ENCODE assay signal across 17 cellular contexts in the genomic region with DNA sequence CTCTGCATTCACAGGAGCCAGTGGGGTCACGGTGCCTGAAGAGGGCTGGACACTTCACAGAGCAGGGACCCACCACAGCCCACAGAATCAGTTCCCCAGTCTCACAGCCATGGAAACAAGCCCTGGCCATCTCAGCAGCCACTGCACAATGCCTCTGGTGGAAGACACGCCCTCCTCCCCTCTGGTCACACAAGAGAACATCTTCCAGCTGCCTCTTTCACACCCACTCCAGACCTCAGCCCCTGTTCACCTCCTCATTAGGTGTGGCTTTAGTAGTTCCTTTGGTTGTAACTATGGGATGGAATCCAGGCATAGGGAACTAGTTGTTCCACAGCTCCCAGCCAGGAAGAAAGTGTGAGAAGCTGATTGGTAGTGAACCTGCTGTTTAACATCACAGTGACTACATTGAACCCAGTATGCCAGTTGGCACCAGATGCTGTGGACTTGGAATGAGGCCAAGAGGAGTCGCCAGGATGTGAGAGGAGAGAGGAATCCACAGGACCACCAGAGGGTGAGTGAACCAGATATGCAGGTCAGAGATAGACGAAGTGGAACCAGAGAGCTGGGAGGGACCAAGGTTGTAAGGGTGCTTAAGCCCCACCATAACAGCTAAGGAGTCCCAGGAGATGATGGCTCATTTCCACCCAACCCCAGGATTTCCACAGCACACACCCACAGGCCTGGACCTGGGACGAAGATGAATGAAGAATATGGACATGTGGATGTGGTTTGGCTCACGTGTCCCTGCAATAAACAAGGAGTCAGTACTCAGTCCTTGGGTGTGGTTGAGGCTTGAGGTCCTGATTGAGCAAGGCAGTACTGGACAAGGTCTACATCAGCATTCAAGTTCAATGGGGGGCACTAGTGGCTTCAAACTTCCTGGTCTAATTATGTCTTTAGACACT. TPM values are rescaled to one million over a fixed set of nuclear protein-coding genes. Genes with fewer than 3 reads are reported as not detected.
DNase-seq lines count a peak whose midpoint lies in the region; ATAC-seq and TF ChIP-seq lines count a peak whose summit lies in the region.
"Had no signal": no experiment of that assay in that cellular context is flagged by ENCODE, and none has a peak within 500 bp of the region (broad histone marks: within the 10 kb centered on the region; RNA-seq: fewer than 3 reads in every experiment).

No MANE protein-coding gene starts in this region.

- ATAC-seq in thoracic aorta (ENCODE audit: insufficient number of reproducible peaks, low FRiP score, low read depth), result no peak
- ATAC-seq in HG03565 (IDR thresholded peaks at IDR 0.05; ENCODE audit: unreplicated experiment), result no peak
- no peak for ATAC-seq in GM21381 (IDR thresholded peaks at IDR 0.05; ENCODE audit: unreplicated experiment)
- ATAC-seq: PC-3 had no signal

- H3K9me3 ChIP-seq in thoracic aorta, result no peaks in the 10 kb centered on the region

- H3K36me3 ChIP-seq in thoracic aorta, result peaks cover 8% of the 10 kb centered on the region

- H3K4me3 ChIP-seq in fibroblast of mammary gland (ENCODE audit: control insufficient read depth, low read depth, low read length) (no peak overlapping the region), thoracic aorta (no peak overlapping the region)
- H3K4me3 ChIP-seq: heart right ventricle had no signal

- H3K27ac ChIP-seq in thoracic aorta, result peak overlapping the region; percentile 1 to 39
- H3K27ac ChIP-seq: epithelial cell of prostate, parathyroid adenoma had no signal

- H3K27me3 ChIP-seq in thoracic aorta (replicated peaks; ENCODE audit: insufficient read depth), result no peaks in the 10 kb centered on the region

- H3K4me1 ChIP-seq in thoracic aorta (ENCODE audit: control insufficient read depth in 1 of 2, low read depth in 2 of 2), result peaks cover 8 to 21% of the 10 kb centered on the region in 2 donors
- H3K4me1 ChIP-seq: parathyroid adenoma had no signal

- no peak for TF ChIP-seq CTCF in fibroblast of mammary gland (conservative IDR thresholded peaks at IDR 0.05; ENCODE audit: control insufficient read depth, insufficient read depth, low read depth, low read length)
- no peak for TF ChIP-seq CTCF in thoracic aorta (IDR thresholded peaks at IDR 0.05)

- DNase-seq in NOMO-1 (lab: John Stamatoyannopoulos, UW; ENCODE audit: unreplicated experiment in 2 of 2), result peak; percentile 4 to 20
- no peak for DNase-seq in NOMO-1 treated with dmso at 0.1 percent for 144 hours (lab: John Stamatoyannopoulos, UW; ENCODE audit: unreplicated experiment)
- DNase-seq in NCI-H69 (lab: John Stamatoyannopoulos, UW), result peak; percentile 52
- DNase-seq in fibroblast of mammary gland (ENCODE audit: low read depth), result peak; percentile 94
- DNase-seq in thoracic aorta (ENCODE audit: low spot score), result no peak
- DNase-seq in GM19240 (ENCODE audit: insufficient read length, low spot score), result no peak
- DNase-seq: activated CD4-positive, alpha-beta T cell treated with anti-CD3 and anti-CD28 coated beads, Interleukin-2, amount 50 U/mL, for 1 hour; activated naive CD8-positive, alpha-beta T cell treated with anti-CD3 and anti-CD28 coated beads for 36 hours; activated T-cell treated with anti-CD3 and anti-CD28 coated beads, Interleukin-2, amount 50 U/mL, for 1 hour; heart right ventricle; kidney glomerular epithelial cell; PC-3; stimulated activated naive CD4-positive, alpha-beta T cell had no signal

RNA-seq across cellular contexts. Expression of gene BTN3A3, which starts 8.8 kb away (rescaled TPM):
- total RNA-seq in thoracic aorta, result 10 to 100 TPM; 24.4 to 27.1 TPM

RNA-seq across cellular contexts. Expression of gene BTN2A1, which starts 26.2 kb away (rescaled TPM):
- total RNA-seq in thoracic aorta, result 10 to 100 TPM; 22.9 to 24.5 TPM

RNA-seq across cellular contexts. Expression of gene BTN3A1, which starts 29.4 kb away (rescaled TPM):
- total RNA-seq in thoracic aorta, result 10 to 100 TPM; 11.9 to 13.5 TPM

RNA-seq across cellular contexts. Expression of gene BTN2A2, which starts 48.6 kb away (rescaled TPM):
- 10 to 100 TPM; 18.8 to 26.1 TPM for total RNA-seq in thoracic aorta

Comparison
In these comparisons a context has a peak if more than half of its experiments do, and no peak if none do; other contexts are left out.
1. DNase-seq: peak in NOMO-1 (2 of 2), NCI-H69 (single experiment) and fibroblast of mammary gland (single experiment); none in NOMO-1 treated with dmso at 0.1 percent for 144 hours (single experiment), thoracic aorta (single experiment) and GM19240 (single experiment).